In the genomic region with DNA sequence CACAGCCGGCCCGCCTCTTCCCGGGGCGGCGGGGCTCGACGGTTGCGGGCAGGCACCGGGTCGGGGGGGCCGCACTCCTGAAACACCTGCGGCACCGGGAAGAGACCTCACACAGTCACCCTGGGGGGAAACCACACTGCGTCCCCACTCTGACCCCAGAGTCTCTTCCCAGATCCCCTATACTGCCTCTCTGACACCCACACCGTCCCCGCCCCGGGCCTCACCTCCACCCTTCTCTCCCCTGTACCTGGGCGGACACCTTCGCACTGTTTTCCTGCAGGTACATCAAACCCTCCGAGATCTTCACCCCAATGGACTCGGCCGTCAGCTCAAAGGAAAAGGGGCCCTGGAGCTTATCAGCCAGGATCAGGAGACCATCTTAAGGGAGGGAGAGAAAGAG, we compare ENCODE assay signal across 1 cellular context.
TF ChIP-seq lines count a peak whose summit lies in the region.

No MANE protein-coding gene starts in this region.

TF ChIP-seq in GM12878, 131 proteins besides CTCF, POLR2A, EP300 and RAD21:
- peak in 1 of 2 experiments; percentile 20; a peak in 1 of 4 replicates for TF ChIP-seq IKZF2 (IDR thresholded peaks at IDR 0.05)
- no peak for TF ChIP-seq NR2C1 (IDR thresholded peaks at IDR 0.05)
- no peak for TF ChIP-seq ZBTB11 (CRISPR knock-in tag; IDR thresholded peaks at IDR 0.05)
- no peak for TF ChIP-seq ZBTB4 (CRISPR knock-in tag; IDR thresholded peaks at IDR 0.05)
- peak; percentile 43; the same call in 1 of the 2 replicates for TF ChIP-seq RUNX3 (IDR thresholded peaks at IDR 0.05; ENCODE audit: low read length)
